ENCODE assay signal across 21 cellular contexts in the genomic region with DNA sequence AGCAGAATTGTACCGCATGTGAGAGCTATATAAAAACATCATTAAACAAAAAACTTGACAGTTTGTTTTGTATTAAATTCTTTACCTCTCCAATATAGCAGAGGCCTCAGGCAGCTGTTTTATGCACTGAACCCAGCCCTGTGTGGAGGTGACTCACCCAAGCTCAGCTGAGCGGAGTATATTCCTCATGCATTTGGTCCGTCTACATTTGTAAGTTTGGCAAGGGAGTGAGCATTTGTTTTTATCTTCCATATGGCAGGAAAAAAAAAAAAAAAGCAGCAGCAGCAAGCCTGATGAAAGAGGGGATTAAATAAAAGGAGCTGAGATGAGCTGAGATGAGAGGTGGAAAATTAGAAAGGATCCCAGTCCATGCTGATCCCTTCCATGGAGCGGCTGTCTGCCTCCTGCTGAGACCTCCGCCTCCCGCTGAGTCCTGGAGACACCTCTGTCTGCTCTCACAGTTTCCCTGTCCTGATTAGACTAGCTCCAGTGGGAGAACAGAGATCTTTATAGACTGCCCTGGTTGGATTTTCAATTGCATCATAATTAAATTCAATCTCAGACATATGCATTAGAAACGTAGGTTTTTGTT.
DNase-seq lines count a peak whose midpoint lies in the region; ATAC-seq, FAIRE-seq and TF ChIP-seq lines count a peak whose summit lies in the region.
"Had no signal": no experiment of that assay in that cellular context is flagged by ENCODE, and none has a peak within 500 bp of the region (broad histone marks: within the 10 kb centered on the region; RNA-seq: fewer than 3 reads in every experiment).

No MANE protein-coding gene starts in this region.

- H3K79me1 ChIP-seq in mesenchymal stem cell (replicated peaks; ENCODE audit: low read length, poor library complexity, severe bottlenecking) = no peaks in the 10 kb centered on the region

- no peaks in the 10 kb centered on the region for H3K9me3 Mint-ChIP-seq in astrocyte (ENCODE audit: unreplicated experiment)
- H3K9me3 Mint-ChIP-seq in stimulated activated naive CD8-positive, alpha-beta T cell treated with anti-CD3 and anti-CD28 coated beads, Interleukin-15, amount 100 ng/mL, for 72 hours = peaks cover 4 to 5% of the 10 kb centered on the region in 2 donors
- H3K9me3 Mint-ChIP-seq: neural crest cell had no signal

- H2AK5ac ChIP-seq in mesenchymal stem cell (ENCODE audit: low read length, severe bottlenecking) = no peak overlapping the region

- no peaks in the 10 kb centered on the region for H3K9me3 ChIP-seq in astrocyte (ENCODE audit: insufficient read depth, low read depth, low read length)
- peaks cover 6% of the 10 kb centered on the region for H3K9me3 ChIP-seq in mesenchymal stem cell (ENCODE audit: control insufficient read depth, low read length)
- H3K9me3 ChIP-seq: ascending aorta, right lobe of liver had no signal

- no peak overlapping the region for H3K27ac Mint-ChIP-seq in astrocyte (ENCODE audit: unreplicated experiment)
- H3K27ac Mint-ChIP-seq in stimulated activated naive CD8-positive, alpha-beta T cell treated with anti-CD3 and anti-CD28 coated beads, Interleukin-15, amount 100 ng/mL, for 72 hours = no peak overlapping the region

- H3K79me2 ChIP-seq in astrocyte (ENCODE audit: insufficient read depth, low read length) = no peaks in the 10 kb centered on the region

- no peak for FAIRE-seq in astrocyte (lab: Jason Lieb, UNC)

- H2BK12ac ChIP-seq in mesenchymal stem cell (ENCODE audit: low read length in 2 of 2) = no peak overlapping the region

- no peak overlapping the region for H4K91ac ChIP-seq in mesenchymal stem cell (ENCODE audit: low read length)

- no peak overlapping the region for H3K4ac ChIP-seq in mesenchymal stem cell (ENCODE audit: low read depth in 1 of 2, low read length in 2 of 2)

- no peak overlapping the region for H4K8ac ChIP-seq in mesenchymal stem cell (ENCODE audit: low read length)

- no peak overlapping the region for H2BK15ac ChIP-seq in mesenchymal stem cell (ENCODE audit: low read depth, poor library complexity, severe bottlenecking)

- no peaks in the 10 kb centered on the region for H3K36me3 Mint-ChIP-seq in astrocyte (ENCODE audit: low read depth, unreplicated experiment)

- no peak overlapping the region for H3K27ac ChIP-seq in astrocyte (ENCODE audit: low read depth, low read length)
- no peak overlapping the region for H3K27ac ChIP-seq in mesenchymal stem cell (ENCODE audit: low read length, poor library complexity, severe bottlenecking)
- H3K27ac ChIP-seq: ascending aorta, heart left ventricle, right lobe of liver had no signal

- peaks cover 7% of the 10 kb centered on the region for H3K4me1 Mint-ChIP-seq in astrocyte (ENCODE audit: low read depth, unreplicated experiment)
- H3K4me1 Mint-ChIP-seq in stimulated activated naive CD8-positive, alpha-beta T cell treated with anti-CD3 and anti-CD28 coated beads, Interleukin-15, amount 100 ng/mL, for 72 hours = no peaks in the 10 kb centered on the region

- H2BK5ac ChIP-seq in mesenchymal stem cell (ENCODE audit: low read depth, low read length, poor library complexity, severe bottlenecking) = no peak overlapping the region

- no peak overlapping the region for H3K23ac ChIP-seq in mesenchymal stem cell (ENCODE audit: low read length in 2 of 2)

- DNase-seq in DMS53 (lab: John Stamatoyannopoulos, UW) = peak; percentile 89
- peak; percentile 15 for DNase-seq in NCI-H1417 treated with DMSO at 0.1 percent for 48 hours (lab: John Stamatoyannopoulos, UW)
- DNase-seq in astrocyte (ENCODE audit: low read depth) = peak; percentile 59
- peak; percentile 37 for DNase-seq in mesenchymal stem cell
- no peak for DNase-seq in stimulated activated naive CD8-positive, alpha-beta T cell treated with anti-CD3 and anti-CD28 coated beads, Interleukin-15, amount 100 ng/mL, for 72 hours
- no peak for DNase-seq in stimulated activated CD4-positive, alpha-beta T cell treated with anti-CD3 and anti-CD28 coated beads, Interleukin-2, amount 100 ng/mL, for 48 hours
- DNase-seq in glomerular visceral epithelial cell (ENCODE audit: extremely low spot score) = no peak
- DNase-seq: activated CD4-positive, alpha-beta T cell treated with anti-CD3 and anti-CD28 coated beads for 4 hours; activated CD8-positive, alpha-beta memory T cell treated with anti-CD3 and anti-CD28 coated beads, Interleukin-2, amount 50 U/mL, for 48 hours; dermis blood vessel endothelial cell; heart left ventricle; IMR-90; midbrain; MV-4-11; right lobe of liver; SHP77 treated with DMSO at 0.1 percent for 48 hours; T-helper 9 cell had no signal

- no peak overlapping the region for H3K14ac ChIP-seq in mesenchymal stem cell (ENCODE audit: low read length in 2 of 2)

- peak overlapping the region; percentile 56 for H3K4me2 ChIP-seq in astrocyte (ENCODE audit: low read length)
- H3K4me2 ChIP-seq in mesenchymal stem cell (ENCODE audit: low read length, poor library complexity, severe bottlenecking) = peak overlapping the region; percentile 2

- H2AFZ ChIP-seq in astrocyte (ENCODE audit: low read depth, low read length) (no peak overlapping the region), mesenchymal stem cell (ENCODE audit: low read depth, low read length) (no peak overlapping the region)

- H2BK120ac ChIP-seq in mesenchymal stem cell (ENCODE audit: low read depth, low read length) = no peak overlapping the region

- TF ChIP-seq CTCF in astrocyte (IDR thresholded peaks at IDR 0.05; ENCODE audit: insufficient read depth, low read depth, low read length) = no peak

- H3K27me3 ChIP-seq in astrocyte (ENCODE audit: insufficient read depth, low read length) (no peaks in the 10 kb centered on the region), mesenchymal stem cell (ENCODE audit: control insufficient read depth in 1 of 2, insufficient read depth in 1 of 2, low read length in 2 of 2) (no peaks in the 10 kb centered on the region)
- H3K27me3 ChIP-seq: ascending aorta, heart left ventricle, right lobe of liver had no signal

- H3K9ac ChIP-seq in astrocyte (ENCODE audit: low read length) = no peak overlapping the region
- H3K9ac ChIP-seq in mesenchymal stem cell (ENCODE audit: low read length) = no peak overlapping the region

- H3K4me3 ChIP-seq in astrocyte (ENCODE audit: insufficient read depth, low read depth, low read length) (no peak overlapping the region), mesenchymal stem cell (ENCODE audit: insufficient read depth in 1 of 2, low read depth in 1 of 2, low read length in 2 of 2) (no peak overlapping the region)
- H3K4me3 ChIP-seq: ascending aorta, heart left ventricle, right lobe of liver had no signal

- WGBS in mesenchymal stem cell = 65% methylated on average over 3 of the region's 7 CpGs

- no peaks in the 10 kb centered on the region for H3K27me3 Mint-ChIP-seq in astrocyte (ENCODE audit: low read depth, unreplicated experiment)
- H3K27me3 Mint-ChIP-seq in stimulated activated naive CD8-positive, alpha-beta T cell treated with anti-CD3 and anti-CD28 coated beads, Interleukin-15, amount 100 ng/mL, for 72 hours = no peaks in the 10 kb centered on the region

- H3K4me1 ChIP-seq in astrocyte (ENCODE audit: insufficient read depth, low read length) (no peaks in the 10 kb centered on the region), mesenchymal stem cell (ENCODE audit: control insufficient read depth, insufficient read depth, low read depth, low read length) (no peaks in the 10 kb centered on the region)
- H3K4me1 ChIP-seq: ascending aorta, heart left ventricle, right lobe of liver had no signal

- no peak overlapping the region for H3K18ac ChIP-seq in mesenchymal stem cell (ENCODE audit: low read depth in 1 of 2, low read length in 2 of 2)

- H3K36me3 ChIP-seq in astrocyte (ENCODE audit: insufficient read depth, low read length) (no peaks in the 10 kb centered on the region), mesenchymal stem cell (ENCODE audit: control insufficient read depth in 1 of 2, insufficient read depth in 2 of 2, low read depth in 1 of 2, low read length in 2 of 2) (no peaks in the 10 kb centered on the region)
- H3K36me3 ChIP-seq: ascending aorta, heart left ventricle, right lobe of liver had no signal

- no peaks in the 10 kb centered on the region for H4K20me1 ChIP-seq in astrocyte (ENCODE audit: insufficient read depth, low read length)

- no peak for ATAC-seq in stimulated activated naive CD8-positive, alpha-beta T cell treated with anti-CD3 and anti-CD28 coated beads, Interleukin-15, amount 100 ng/mL, for 72 hours
- ATAC-seq in HG03139 (IDR thresholded peaks at IDR 0.05; ENCODE audit: unreplicated experiment) = no peak
- ATAC-seq: esophagus mucosa, heart left ventricle, right lobe of liver had no signal

- H3K4me3 Mint-ChIP-seq in astrocyte (ENCODE audit: unreplicated experiment) = no peak overlapping the region
- no peak overlapping the region for H3K4me3 Mint-ChIP-seq in stimulated activated naive CD8-positive, alpha-beta T cell treated with anti-CD3 and anti-CD28 coated beads, Interleukin-15, amount 100 ng/mL, for 72 hours
- H3K4me3 Mint-ChIP-seq: neural crest cell had no signal

Comparison
In these comparisons a context has a peak if more than half of its experiments do, and no peak if none do; other contexts are left out.
1. DNase-seq: peak in DMS53 (single experiment), NCI-H1417 treated with DMSO at 0.1 percent for 48 hours (single experiment), astrocyte (single experiment) and mesenchymal stem cell (single experiment); none in stimulated activated naive CD8-positive, alpha-beta T cell treated with anti-CD3 and anti-CD28 coated beads, Interleukin-15, amount 100 ng/mL, for 72 hours (0 of 2), stimulated activated CD4-positive, alpha-beta T cell treated with anti-CD3 and anti-CD28 coated beads, Interleukin-2, amount 100 ng/mL, for 48 hours (0 of 2) and glomerular visceral epithelial cell (single experiment).